18 cellular contexts compared by ENCODE assay signal in genomic region chr1:117527111-117527510, GRCh38.
DNase-seq lines count a peak whose midpoint lies in the region; ATAC-seq, FAIRE-seq and TF ChIP-seq lines count a peak whose summit lies in the region.
"Had no signal": no experiment of that assay in that cellular context is flagged by ENCODE, and none has a peak within 500 bp of the region (broad histone marks: within the 10 kb centered on the region; RNA-seq: fewer than 3 reads in every experiment).

No MANE protein-coding gene starts in this region.

- RAD21 ChIA-PET in GM12878 (lab: Charles Lee; ENCODE audit: unreplicated experiment): interaction anchor here (1.4 kb wide), 1 partner anchor 228 kb away, joined by 3 read pairs; no protein-coding TSS in a partner anchor

- no peak for TF ChIP-seq CTCF in IMR-90 (conservative IDR thresholded peaks at IDR 0.05; ENCODE audit: low read depth, low read length)
- TF ChIP-seq CTCF in GM12878 (IDR thresholded peaks at IDR 0.05 in 2 of 3, conservative IDR thresholded peaks at IDR 0.05 in 1 of 3; ENCODE audit: control insufficient read depth in 2 of 3, extremely low read depth in 1 of 3, insufficient read depth in 1 of 3, low read depth in 3 of 3, low read length in 3 of 3): no peak
- TF ChIP-seq CTCF in fibroblast of lung (conservative IDR thresholded peaks at IDR 0.05 in 1 of 2, IDR thresholded peaks at IDR 0.05 in 1 of 2; ENCODE audit: low read depth in 1 of 2, low read length in 2 of 2): no peak
- TF ChIP-seq CTCF in right lobe of liver (IDR thresholded peaks at IDR 0.05): no peak
- no peak for TF ChIP-seq CTCF in endodermal cell (conservative IDR thresholded peaks at IDR 0.05)

- H3K4me3 ChIP-seq in IMR-90 (ENCODE audit: insufficient read depth, low read depth, low read length) (no peak overlapping the region), GM12878 (no peak overlapping the region), fibroblast of lung (replicated peaks in 1 of 4; ENCODE audit: control extremely low read depth in 1 of 4, insufficient read depth in 1 of 4, low read depth in 3 of 4, low read length in 4 of 4) (no peak overlapping the region), right lobe of liver (no peak overlapping the region), endodermal cell (ENCODE audit: low read length) (no peak overlapping the region)
- H3K4me3 ChIP-seq: BLaER1, GM23338 had no signal

- peaks cover 9% of the 10 kb centered on the region for H3K36me3 Mint-ChIP-seq in endodermal cell (ENCODE audit: low read depth)

- TF ChIP-seq RAD21 in IMR-90 (IDR thresholded peaks at IDR 0.05; ENCODE audit: low read length): no peak
- no peak for TF ChIP-seq RAD21 in GM12878 (IDR thresholded peaks at IDR 0.05; ENCODE audit: insufficient read depth, low read depth, low read length)

- H3K9ac ChIP-seq in IMR-90 (ENCODE audit: low read depth, low read length): no peak overlapping the region
- H3K9ac ChIP-seq in GM12878 (ENCODE audit: control insufficient read depth, insufficient read depth, low read length): no peak overlapping the region
- H3K9ac ChIP-seq in fibroblast of lung (ENCODE audit: insufficient read depth, low read length): no peak overlapping the region
- no peak overlapping the region for H3K9ac ChIP-seq in endodermal cell (ENCODE audit: extremely low read depth, low read length, poor library complexity, severe bottlenecking)
- H3K9ac ChIP-seq: BLaER1 had no signal

- DNase-seq in IMR-90 (no peak), GM12878 (ENCODE audit: low read depth, low spot score) (no peak), fibroblast of lung (ENCODE audit: low read depth in 2 of 2) (peak in 1 of 2 donors; percentile 2), right lobe of liver (no peak), endodermal cell (no peak), DMS114 treated with DMSO at 0.1 percent for 48 hours (lab: John Stamatoyannopoulos, UW; ENCODE audit: unreplicated experiment) (no peak)
- DNase-seq: 8988T; CD4-positive, alpha-beta memory T cell; DND-41; EL; KBM-7 had no signal

- CTCF ChIA-PET in IMR-90 (lab: Yijun Ruan, JAX): interaction anchor here (2.0 kb wide), 1 partner anchor 227 kb away, joined by 6 read pairs; no protein-coding TSS in a partner anchor
- CTCF ChIA-PET in GM12878 (lab: Yijun Ruan, JAX): interaction anchor here (1.4 to 1.6 kb wide), 2 partner anchors 9 to 226 kb away, joined by 4 read pairs; no protein-coding TSS in a partner anchor

- H3K9me3 ChIP-seq in IMR-90 (ENCODE audit: control insufficient read depth, insufficient read depth, low read length) (no peaks in the 10 kb centered on the region), GM12878 (replicated peaks; ENCODE audit: control insufficient read depth, insufficient read depth, low read length) (no peaks in the 10 kb centered on the region), fibroblast of lung (ENCODE audit: control insufficient read depth, insufficient read depth, low read depth, low read length) (no peaks in the 10 kb centered on the region), right lobe of liver (no peaks in the 10 kb centered on the region), endodermal cell (ENCODE audit: control insufficient read depth, low read length) (no peaks in the 10 kb centered on the region)

- H3K36me3 ChIP-seq in IMR-90 (ENCODE audit: control insufficient read depth, insufficient read depth, low read length) (no peaks in the 10 kb centered on the region; the same call in 1 of the 2 replicates), GM12878 (ENCODE audit: control insufficient read depth in 2 of 2, insufficient read depth in 2 of 2, low read length in 1 of 2) (no peaks in the 10 kb centered on the region), fibroblast of lung (ENCODE audit: control insufficient read depth, insufficient read depth, low read length) (no peaks in the 10 kb centered on the region), right lobe of liver (no peaks in the 10 kb centered on the region), endodermal cell (ENCODE audit: control insufficient read depth, insufficient read depth, low read length) (peaks cover 10% of the 10 kb centered on the region)

- SMC1A ChIA-PET in GM12878 (lab: Charles Lee; ENCODE audit: uncharacterized antibody, unreplicated experiment): interaction anchor here (0.9 to 1.4 kb wide), 3 partner anchors 14 to 226 kb away, joined by 3 to 4 read pairs (median 3); no protein-coding TSS in a partner anchor

- H2BK15ac ChIP-seq in IMR-90 (ENCODE audit: low read depth, low read length): no peak overlapping the region

- TF ChIP-seq POLR2A in IMR-90 (IDR thresholded peaks at IDR 0.05; ENCODE audit: low read depth, low read length) (no peak), GM12878 (IDR thresholded peaks at IDR 0.05; ENCODE audit: low read depth, low read length) (no peak), right lobe of liver (IDR thresholded peaks at IDR 0.05) (no peak)

- no peak overlapping the region for H4K91ac ChIP-seq in IMR-90 (ENCODE audit: insufficient read depth, low read depth, low read length)

- no peak for ATAC-seq in IMR-90 (ENCODE audit: low read depth)
- no peak for ATAC-seq in GM12878
- ATAC-seq in right lobe of liver: peak; percentile 57 to 80 (median 74)
- ATAC-seq in HG02870 (IDR thresholded peaks at IDR 0.05; ENCODE audit: unreplicated experiment): no peak
- no peak for ATAC-seq in HG02884 (IDR thresholded peaks at IDR 0.05; ENCODE audit: unreplicated experiment)
- ATAC-seq: GM23338 had no signal

- H3K79me2 ChIP-seq in GM12878 (ENCODE audit: control insufficient read depth, insufficient read depth, low read length) (no peaks in the 10 kb centered on the region), fibroblast of lung (ENCODE audit: control insufficient read depth, insufficient read depth, low read length) (no peaks in the 10 kb centered on the region)

- no peak overlapping the region for H3K27ac Mint-ChIP-seq in endodermal cell
- H3K27ac Mint-ChIP-seq: CD14-positive monocyte; CD4-positive, alpha-beta memory T cell; GM23338 had no signal

- H3K23ac ChIP-seq in IMR-90 (ENCODE audit: low read depth, low read length): no peak overlapping the region

- FAIRE-seq in GM12878 (lab: Jason Lieb, UNC): peak; percentile 18
- FAIRE-seq: GM12891, GM18507 had no signal

- no peak overlapping the region for H3K18ac ChIP-seq in IMR-90 (ENCODE audit: low read depth, low read length)

- no peak overlapping the region for H2AK9ac ChIP-seq in IMR-90 (replicated peaks; ENCODE audit: low read depth, low read length, poor library complexity)

- peak overlapping the region; percentile 20; the same call in 1 of the 2 replicates for H3K4me2 ChIP-seq in IMR-90 (ENCODE audit: low read depth, low read length)
- H3K4me2 ChIP-seq in GM12878 (ENCODE audit: control insufficient read depth, insufficient read depth): no peak overlapping the region
- peak overlapping the region; percentile 30 for H3K4me2 ChIP-seq in fibroblast of lung (ENCODE audit: extremely low read depth, insufficient read depth, low read length)
- H3K4me2 ChIP-seq: BLaER1, GM23338 had no signal

- dilution Hi-C loops in IMR-90 (cut with HindIII; ENCODE audit: low sequenced_read_pairs, unreplicated experiment): no loop called here

- H2AK5ac ChIP-seq in IMR-90 (ENCODE audit: low read depth, low read length): no peak overlapping the region

- H4K5ac ChIP-seq in IMR-90 (ENCODE audit: low read depth, low read length): no peak overlapping the region

- BruUV-seq in IMR-90 (replicated peaks; lab: Mats Ljungman, UMichigan) (no TSS peak), GM12878 (replicated peaks; lab: Mats Ljungman, UMichigan) (no TSS peak)

- no peaks in the 10 kb centered on the region for H3K79me1 ChIP-seq in IMR-90 (ENCODE audit: low read depth in 1 of 2, low read length in 2 of 2)

- no peak overlapping the region for H3K27ac ChIP-seq in IMR-90 (ENCODE audit: insufficient read depth, low read length)
- no peak overlapping the region for H3K27ac ChIP-seq in GM12878 (ENCODE audit: control insufficient read depth, insufficient read depth)
- no peak overlapping the region for H3K27ac ChIP-seq in fibroblast of lung (ENCODE audit: insufficient read depth, low read length)
- H3K27ac ChIP-seq in right lobe of liver: peak overlapping the region in 2 of 3 donors; percentile 1 to 54
- no peak overlapping the region for H3K27ac ChIP-seq in endodermal cell (ENCODE audit: low read depth, low read length)
- H3K27ac ChIP-seq: BLaER1 had no signal

- no peak overlapping the region for H2BK120ac ChIP-seq in IMR-90 (ENCODE audit: low read depth, low read length)

- H3K4me1 ChIP-seq in IMR-90 (ENCODE audit: control insufficient read depth, insufficient read depth, low read length) (no peaks in the 10 kb centered on the region), GM12878 (ENCODE audit: control insufficient read depth, insufficient read depth, low read length) (no peaks in the 10 kb centered on the region), fibroblast of lung (ENCODE audit: control insufficient read depth, extremely low read depth, insufficient read depth, low read length) (peaks cover 6% of the 10 kb centered on the region), right lobe of liver (peaks cover 0 to 30% (median 5%) of the 10 kb centered on the region in 4 donors), endodermal cell (ENCODE audit: control insufficient read depth, insufficient read depth, low read length) (no peaks in the 10 kb centered on the region)
- H3K4me1 ChIP-seq: BLaER1 had no signal

- in situ Hi-C loops in IMR-90 (cut with MboI; ENCODE audit: low sequenced_read_pairs): loop anchor here (5.0 kb wide), 1 partner anchor 235 kb away; no protein-coding TSS in a partner anchor
- in situ Hi-C loops in GM12878 (cut with MboI): no loop called here

- POLR2A ChIA-PET in IMR-90 (lab: Charles Lee; ENCODE audit: unreplicated experiment) (no interaction called here), GM12878 (lab: Charles Lee) (interaction anchor here (0.5 kb wide), 1 partner anchor 138 kb away, joined by 3 read pairs; no protein-coding TSS in a partner anchor)

- no peak overlapping the region for H3K4ac ChIP-seq in IMR-90 (ENCODE audit: low read depth, low read length)

- no peaks in the 10 kb centered on the region for H4K20me1 ChIP-seq in IMR-90 (ENCODE audit: insufficient read depth, low read length)
- H4K20me1 ChIP-seq in GM12878 (ENCODE audit: control insufficient read depth, insufficient read depth): no peaks in the 10 kb centered on the region
- H4K20me1 ChIP-seq in fibroblast of lung (ENCODE audit: control insufficient read depth, extremely low read depth, insufficient read depth, low read length): no peaks in the 10 kb centered on the region
- H4K20me1 ChIP-seq: BLaER1 had no signal

- H2AFZ ChIP-seq in IMR-90 (replicated peaks; ENCODE audit: low read length, poor library complexity) (no peak overlapping the region), GM12878 (ENCODE audit: control insufficient read depth, low read depth, low read length) (no peak overlapping the region), fibroblast of lung (ENCODE audit: low read length) (no peak overlapping the region)
- H2AFZ ChIP-seq: GM23338 had no signal

- TF ChIP-seq EP300 in GM12878 (IDR thresholded peaks at IDR 0.05; ENCODE audit: borderline replicate concordance in 1 of 2, control insufficient read depth in 1 of 2, low read depth in 2 of 2, low read length in 2 of 2): no peak

- no peak overlapping the region for H3K56ac ChIP-seq in IMR-90 (ENCODE audit: extremely low read depth, insufficient read depth, low read length)

- no peaks in the 10 kb centered on the region for H3K27me3 ChIP-seq in IMR-90 (ENCODE audit: control insufficient read depth, insufficient read depth, low read length)
- H3K27me3 ChIP-seq in GM12878 (replicated peaks in 1 of 2; ENCODE audit: control insufficient read depth in 2 of 2, insufficient read depth in 2 of 2, low read length in 1 of 2): no peaks in the 10 kb centered on the region
- H3K27me3 ChIP-seq in fibroblast of lung (ENCODE audit: control insufficient read depth, insufficient read depth, low read length): no peaks in the 10 kb centered on the region
- no peaks in the 10 kb centered on the region for H3K27me3 ChIP-seq in right lobe of liver
- H3K27me3 ChIP-seq in endodermal cell (ENCODE audit: control insufficient read depth, insufficient read depth, low read length, poor library complexity, severe bottlenecking): no peaks in the 10 kb centered on the region
- H3K27me3 ChIP-seq: BLaER1 had no signal

- H3K4me3 Mint-ChIP-seq in endodermal cell: no peak overlapping the region
- H3K4me3 Mint-ChIP-seq: CD14-positive monocyte; CD4-positive, alpha-beta memory T cell; GM23338 had no signal

- no peaks in the 10 kb centered on the region for H3K27me3 Mint-ChIP-seq in endodermal cell (ENCODE audit: insufficient read depth)
- H3K27me3 Mint-ChIP-seq: CD4-positive, alpha-beta memory T cell had no signal

- no peaks in the 10 kb centered on the region; the same call in 1 of the 2 replicates for H3K9me1 ChIP-seq in IMR-90 (ENCODE audit: insufficient read depth, low read length)

- H2BK20ac ChIP-seq in IMR-90 (ENCODE audit: low read depth, low read length): no peak overlapping the region

- no CpG with 5 or more reads among the region's 4 CpGs for WGBS in IMR-90 (ENCODE audit: extremely low coverage in 2 of 2, insufficient read length in 1 of 2), 2 experiments
- 97% methylated on average over 4 of the region's 4 CpGs for WGBS in GM12878 (ENCODE audit: insufficient coverage, insufficient replicate concordance, low lambda C conversion rate, missing lambda C conversion rate)
- WGBS in right lobe of liver (ENCODE audit: insufficient coverage, low coverage, low lambda C conversion rate, missing lambda C conversion rate): 22% methylated on average over 4 of the region's 4 CpGs
- 98 to 100% methylated on average over 1 to 4 of the region's 4 CpGs for WGBS in endodermal cell (ENCODE audit: insufficient coverage in 1 of 2, insufficient read length in 1 of 2), 2 experiments

- H3K14ac ChIP-seq in IMR-90 (replicated peaks; ENCODE audit: low read depth, low read length): no peak overlapping the region

- H3K9me3 Mint-ChIP-seq in endodermal cell: no peaks in the 10 kb centered on the region
- H3K9me3 Mint-ChIP-seq: CD4-positive, alpha-beta memory T cell; GM23338 had no signal

- H3K4me1 Mint-ChIP-seq in endodermal cell: no peaks in the 10 kb centered on the region
- H3K4me1 Mint-ChIP-seq: GM23338 had no signal

- H2BK5ac ChIP-seq in IMR-90 (ENCODE audit: low read depth, low read length, poor library complexity, severe bottlenecking): no peak overlapping the region

- intact Hi-C loops in IMR-90 (cut with micrococcal nuclease) (no loop called here), GM12878 (cut with micrococcal nuclease; ENCODE audit: unreplicated experiment) (no loop called here), right lobe of liver (cut with DNase I) (no loop called here)

- no peak overlapping the region for H4K8ac ChIP-seq in IMR-90 (ENCODE audit: low read depth in 2 of 2, low read length in 2 of 2)

Comparison
In these comparisons a context has a peak if more than half of its experiments do, and no peak if none do; other contexts are left out.
1. ATAC-seq: peak in right lobe of liver (4 of 4); none in IMR-90 (single experiment), GM12878 (single experiment), HG02870 (single experiment) and HG02884 (single experiment).
2. H3K27ac ChIP-seq: peak in right lobe of liver (2 of 3); none in IMR-90 (single experiment), GM12878 (single experiment), fibroblast of lung (single experiment) and endodermal cell (single experiment).